Comparison of ENCODE assay signal across 8 cellular contexts in the genomic region with DNA sequence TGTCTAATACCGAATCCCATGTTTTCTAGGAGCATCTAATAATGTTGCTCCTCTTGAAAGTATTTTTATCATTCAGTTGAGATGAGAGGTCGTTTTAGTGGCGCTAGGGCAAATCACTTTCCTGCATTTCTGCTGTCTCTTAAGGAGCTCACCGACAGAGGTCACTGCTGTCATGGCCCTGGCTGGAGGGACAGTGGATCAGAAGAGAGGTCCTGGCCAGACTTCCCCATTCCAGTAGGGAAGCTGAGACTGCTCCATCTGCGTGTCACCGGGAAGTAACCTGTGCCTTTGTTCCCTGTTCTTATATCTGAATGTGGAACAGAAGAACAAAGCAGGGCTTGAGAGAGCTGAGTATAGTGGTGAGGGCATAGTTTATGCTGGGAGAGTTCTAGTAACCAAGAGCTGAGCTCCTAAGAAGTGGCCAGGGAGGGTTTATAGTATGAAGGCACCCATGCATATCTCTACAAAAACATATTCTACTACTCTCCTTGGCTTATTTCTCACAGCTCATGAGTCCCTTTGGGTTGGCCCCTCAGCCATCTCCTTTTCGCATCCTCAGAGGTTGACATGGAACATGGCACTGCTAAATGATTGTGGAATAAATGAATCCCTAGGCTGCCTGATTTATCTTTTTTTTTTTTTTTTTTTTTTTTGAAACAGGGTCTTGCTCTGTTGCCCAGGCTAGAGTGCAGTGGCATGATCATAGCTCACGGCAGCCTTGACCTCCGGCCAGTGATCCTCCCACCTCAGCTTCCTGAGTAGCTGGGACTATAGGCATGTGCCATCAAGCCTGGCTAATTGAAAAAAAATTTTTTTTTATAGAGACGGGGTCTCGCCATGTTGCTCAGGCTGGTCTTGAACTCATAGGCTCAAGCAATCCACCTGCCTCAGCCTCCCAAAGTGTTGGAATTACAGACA. TPM values are rescaled to one million over a fixed set of nuclear protein-coding genes. Genes with fewer than 3 reads are reported as not detected.
DNase-seq lines count a peak whose midpoint lies in the region; ATAC-seq and TF ChIP-seq lines count a peak whose summit lies in the region.

No MANE protein-coding gene starts in this region.

- H3K4me3 Mint-ChIP-seq in activated CD4-positive, alpha-beta T cell treated with anti-CD3 and anti-CD28 coated beads for 36 hours = no peak overlapping the region

- peaks cover 52% of the 10 kb centered on the region for H3K4me1 Mint-ChIP-seq in activated CD4-positive, alpha-beta T cell treated with anti-CD3 and anti-CD28 coated beads for 36 hours

- no peaks in the 10 kb centered on the region for H3K27me3 ChIP-seq in suprapubic skin

- H3K27ac ChIP-seq in suprapubic skin = peak overlapping the region; percentile 71

- no peak overlapping the region for H3K4me3 ChIP-seq in suprapubic skin

- peaks cover 17% of the 10 kb centered on the region for H3K36me3 Mint-ChIP-seq in activated CD4-positive, alpha-beta T cell treated with anti-CD3 and anti-CD28 coated beads for 36 hours (ENCODE audit: low read depth)

- CTCF ChIA-PET in activated CD4-positive, alpha-beta T cell treated with anti-CD3 and anti-CD28 coated beads for 36 hours (lab: Charles Lee) = interaction anchor here (0.6 to 2.8 kb wide), 4 partner anchors 25 to 377 kb away, joined by 3 to 9 read pairs (median 3); no protein-coding TSS in a partner anchor

- TF ChIP-seq POLR2A in suprapubic skin (IDR thresholded peaks at IDR 0.05) = no peak

- in situ Hi-C loops in KBM-7 (cut with MboI; ENCODE audit: low pct_unique_long_range_greater_than_20kb, low sequenced_read_pairs) = no loop called here

- TF ChIP-seq EP300 in suprapubic skin (IDR thresholded peaks at IDR 0.05) = no peak

- ATAC-seq in activated CD4-positive, alpha-beta T cell treated with anti-CD3 and anti-CD28 coated beads for 36 hours = no peak
- ATAC-seq in left colon (peak; percentile 54), GM19328 (IDR thresholded peaks at IDR 0.05; ENCODE audit: unreplicated experiment) (no peak)

- POLR2A ChIA-PET in activated CD4-positive, alpha-beta T cell treated with anti-CD3 and anti-CD28 coated beads for 36 hours (lab: Charles Lee) = interaction anchor here (0.8 kb wide), 1 partner anchor 25 kb away, joined by 5 read pairs; no protein-coding TSS in a partner anchor

- H3K9me3 Mint-ChIP-seq in activated CD4-positive, alpha-beta T cell treated with anti-CD3 and anti-CD28 coated beads for 36 hours (ENCODE audit: low read depth) = no peaks in the 10 kb centered on the region

- peak in 1 of 2 donors; percentile 9 for TF ChIP-seq CTCF in suprapubic skin (IDR thresholded peaks at IDR 0.05)

- H3K36me3 ChIP-seq in suprapubic skin = no peaks in the 10 kb centered on the region

- peak overlapping the region; percentile 45 for H3K27ac Mint-ChIP-seq in activated CD4-positive, alpha-beta T cell treated with anti-CD3 and anti-CD28 coated beads for 36 hours

- WGBS in suprapubic skin = 82% methylated on average over 11 of the region's 11 CpGs

- intact Hi-C loops in activated CD4-positive, alpha-beta T cell treated with anti-CD3 and anti-CD28 coated beads for 36 hours (cut with DNase I, micrococcal nuclease) = no loop called here
- intact Hi-C loops in left colon (cut with DNase I, micrococcal nuclease) = no loop called here

- H3K9me3 ChIP-seq in suprapubic skin = no peaks in the 10 kb centered on the region

- H3K27me3 Mint-ChIP-seq in activated CD4-positive, alpha-beta T cell treated with anti-CD3 and anti-CD28 coated beads for 36 hours = no peaks in the 10 kb centered on the region

- no peak for DNase-seq in activated CD4-positive, alpha-beta T cell treated with anti-CD3 and anti-CD28 coated beads for 36 hours
- no peak for DNase-seq in activated CD4-positive, alpha-beta T cell treated with anti-CD3 and anti-CD28 coated beads, Interleukin-2, amount 50 U/mL, for 1 hour
- DNase-seq in cerebellum (ENCODE audit: low spot score) = peak; percentile 86
- DNase-seq in left colon = peak; percentile 49 to 55
- DNase-seq in suprapubic skin (ENCODE audit: low spot score in 2 of 2) = peak in 1 of 2 donors; percentile 71
- DNase-seq in KBM-7 = no peak
- DNase-seq in activated CD4-positive, alpha-beta T cell treated with anti-CD3 and anti-CD28 coated beads for 1 hour = no peak

- peaks cover 48% of the 10 kb centered on the region for H3K4me1 ChIP-seq in suprapubic skin

RNA-seq across cellular contexts. Expression of a gene that starts 27.2 kb away (rescaled TPM):
- total RNA-seq in activated CD4-positive, alpha-beta T cell treated with anti-CD3 and anti-CD28 coated beads for 36 hours = 100 to 1,000 TPM; 102 to 109 TPM
- total RNA-seq in cerebellum = 40.2 TPM
- total RNA-seq in left colon = 100 to 1,000 TPM; 168 to 225 TPM
- 10 to 100 TPM; 73.7 to 91.3 (median 82.1) TPM for total RNA-seq in suprapubic skin

RNA-seq across cellular contexts. Expression of a gene that starts 45.3 kb away (rescaled TPM):
- total RNA-seq in activated CD4-positive, alpha-beta T cell treated with anti-CD3 and anti-CD28 coated beads for 36 hours = 10 to 100 TPM; 10.2 to 11.3 TPM
- 23.5 TPM for total RNA-seq in cerebellum
- total RNA-seq in left colon = 10 to 100 TPM; 12.1 to 25.6 TPM
- 10 to 100 TPM; 21.8 to 65.5 (median 28.5) TPM for total RNA-seq in suprapubic skin

RNA-seq across cellular contexts. Expression of a gene that starts 51.6 kb away (rescaled TPM):
- total RNA-seq in activated CD4-positive, alpha-beta T cell treated with anti-CD3 and anti-CD28 coated beads for 36 hours = 10 to 100 TPM; 62.8 to 72.6 TPM
- total RNA-seq in cerebellum (19.5 TPM), left colon (10 to 100 TPM; 19.1 to 25.4 TPM), suprapubic skin (10 to 100 TPM; 14.2 to 30.7 (median 21.9) TPM)

Comparison
In these comparisons a context has a peak if more than half of its experiments do, and no peak if none do; other contexts are left out.
1. DNase-seq: peak in cerebellum (single experiment) and left colon (2 of 2); none in activated CD4-positive, alpha-beta T cell treated with anti-CD3 and anti-CD28 coated beads for 36 hours (single experiment), activated CD4-positive, alpha-beta T cell treated with anti-CD3 and anti-CD28 coated beads, Interleukin-2, amount 50 U/mL, for 1 hour (single experiment), KBM-7 (single experiment) and activated CD4-positive, alpha-beta T cell treated with anti-CD3 and anti-CD28 coated beads for 1 hour (single experiment).